Comparison of ENCODE assay signal across 1 cellular context in the genomic region with DNA sequence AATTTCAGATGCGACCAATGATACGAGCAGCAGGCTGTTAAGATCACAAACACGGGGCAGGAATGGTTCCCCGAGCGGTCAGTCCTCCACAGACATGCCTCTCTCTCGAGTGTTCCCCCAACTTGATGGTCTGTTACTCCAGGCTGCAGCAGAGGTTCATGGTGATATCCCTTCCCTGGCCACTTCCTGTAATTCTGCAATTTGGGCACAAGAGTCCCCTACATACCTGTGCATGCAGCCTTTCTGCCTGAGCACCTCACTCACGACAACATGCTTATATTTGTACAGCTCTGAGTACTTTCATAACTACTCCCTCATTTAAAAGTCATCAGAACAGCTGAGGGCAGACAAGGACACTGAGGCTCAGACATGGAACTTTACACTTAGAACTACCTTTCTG.
A peak's percentile ranks its signal among the peaks of the same experiment; 100 is the strongest.
TF ChIP-seq lines count a peak whose summit lies in the region.

No MANE protein-coding gene starts in this region.

TF ChIP-seq in GM12878, 131 proteins besides CTCF, POLR2A, EP300 and RAD21 (continued from another document):
- TF ChIP-seq E4F1 (IDR thresholded peaks at IDR 0.05; ENCODE audit: borderline replicate concordance, partially characterized antibody): no peak
- TF ChIP-seq HCFC1 (IDR thresholded peaks at IDR 0.05; ENCODE audit: low read length): no peak
- TF ChIP-seq STAT1 (conservative IDR thresholded peaks at IDR 0.05): no peak
- no peak for TF ChIP-seq CREB1 (IDR thresholded peaks at IDR 0.05; ENCODE audit: low read depth)
- TF ChIP-seq YBX1 (IDR thresholded peaks at IDR 0.05): no peak
- no peak for TF ChIP-seq USF1 (IDR thresholded peaks at IDR 0.05; ENCODE audit: borderline replicate concordance, extremely low read length, insufficient read depth, low read depth, low read length)
- TF ChIP-seq RELB (IDR thresholded peaks at IDR 0.05; ENCODE audit: low read depth): no peak
- TF ChIP-seq MAX (IDR thresholded peaks at IDR 0.05; ENCODE audit: low read depth, low read length): no peak
- TF ChIP-seq TBL1XR1 (IDR thresholded peaks at IDR 0.05; ENCODE audit: low read depth, low read length): no peak
- no peak for TF ChIP-seq BMI1 (IDR thresholded peaks at IDR 0.05; ENCODE audit: borderline replicate concordance)
- TF ChIP-seq BCLAF1 (IDR thresholded peaks at IDR 0.05): no peak
- TF ChIP-seq HDGF (IDR thresholded peaks at IDR 0.05): no peak
- TF ChIP-seq SMARCA5 (IDR thresholded peaks at IDR 0.05): peak; percentile 66; the same call in 1 of the 2 replicates
- TF ChIP-seq SPI1 (IDR thresholded peaks at IDR 0.05; ENCODE audit: borderline replicate concordance, insufficient read depth, low read depth, low read length): peak; percentile 31; the same call in 1 of the 2 replicates
- TF ChIP-seq SIN3A (IDR thresholded peaks at IDR 0.05; ENCODE audit: low read depth, low read length): no peak
- TF ChIP-seq YY1 (IDR thresholded peaks at IDR 0.05; ENCODE audit: low read depth, low read length): 0 out of 2 replicates have a peak, but pooled peaks have one; percentile 23
- TF ChIP-seq ZNF207 (IDR thresholded peaks at IDR 0.05; ENCODE audit: borderline replicate concordance): no peak
- peak; percentile 68; the same call in 1 of the 2 replicates for TF ChIP-seq SMC3 (IDR thresholded peaks at IDR 0.05; ENCODE audit: borderline replicate concordance, low read length)
- TF ChIP-seq NBN (IDR thresholded peaks at IDR 0.05): 0 out of 2 replicates have a peak, but pooled peaks have one; percentile 24
- TF ChIP-seq PKNOX1 (IDR thresholded peaks at IDR 0.05): no peak
